In the genomic region with DNA sequence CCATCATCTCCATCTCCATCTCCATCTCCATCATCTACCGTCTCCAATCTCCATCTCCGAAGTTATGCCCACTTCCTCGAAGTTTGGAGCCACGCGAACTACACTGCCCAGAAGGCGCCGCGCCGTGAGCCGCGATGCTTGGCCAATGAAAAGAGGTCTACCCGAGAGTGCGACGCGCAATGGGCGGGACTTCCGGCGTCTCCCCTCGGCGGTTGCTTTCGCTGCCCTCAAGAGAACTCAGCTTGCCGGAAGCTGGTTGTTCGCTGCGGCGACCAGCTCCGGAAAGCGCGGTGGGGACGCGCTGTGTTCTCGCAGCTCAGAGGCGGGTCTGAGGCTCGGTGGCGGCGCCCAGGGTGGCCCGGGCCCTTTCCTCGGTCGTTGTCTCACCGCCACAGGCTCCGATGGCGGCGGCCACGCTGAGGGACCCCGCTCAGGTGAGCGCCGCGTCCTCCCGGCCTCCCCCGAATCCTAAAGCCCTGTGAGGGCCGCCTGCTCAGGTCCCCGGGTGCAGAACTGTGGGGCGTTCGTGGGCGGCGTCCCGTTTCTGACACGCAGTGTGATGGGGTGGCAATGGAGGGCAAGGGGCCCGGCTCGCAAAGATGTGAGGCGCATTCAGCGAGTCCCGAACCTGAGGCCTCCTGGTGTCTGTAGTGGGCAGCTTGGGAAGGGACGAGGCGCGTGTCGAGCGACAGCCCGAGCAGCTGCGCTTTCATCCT, we compare ENCODE assay signal across 8 cellular contexts. TPM values are rescaled to one million over a fixed set of nuclear protein-coding genes. Genes with fewer than 3 reads are reported as not detected.
DNase-seq lines count a peak whose midpoint lies in the region; ATAC-seq and TF ChIP-seq lines count a peak whose summit lies in the region.
"Not testable (repeated sequence)": the region's sequence is repeated elsewhere in the genome, so short reads cannot be mapped to it uniquely, and the experiment has no call there.

A gene (plus strand): TSS at position 259 of the 716 bp plus-strand sequence. CDS start 143 bp downstream, at position 402.

- H3K9ac ChIP-seq in parathyroid adenoma: peak within 1 kb of the TSS; percentile 74

- H2AFZ ChIP-seq in parathyroid adenoma: peak within 1 kb of the TSS; percentile 28

- not testable (repeated sequence) for H3K27me3 ChIP-seq in cardiac muscle cell; parathyroid adenoma (ENCODE audit: control insufficient read depth, insufficient read depth, low read length); thyroid gland

- H3K4me1 ChIP-seq in cardiac muscle cell (ENCODE audit: low read depth); parathyroid adenoma; thyroid gland: not testable (repeated sequence)

- peak within 1 kb of the TSS; percentile 73 for H3K27ac Mint-ChIP-seq in activated naive CD8-positive, alpha-beta T cell treated with anti-CD3 and anti-CD28 coated beads for 36 hours

- H3K4me3 ChIP-seq in cardiac muscle cell: peak within 1 kb of the TSS; percentile 54
- H3K4me3 ChIP-seq in parathyroid adenoma (ENCODE audit: low read depth, low read length): peak within 1 kb of the TSS; percentile 92
- peak within 1 kb of the TSS; percentile 7 to 79 (median 69) for H3K4me3 ChIP-seq in thyroid gland (replicated peaks in 1 of 3)

- 1 to 2% methylated on average over 27 to 38 of the region's 69 CpGs for WGBS in thyroid gland, 2 donors

- H3K27ac ChIP-seq in cardiac muscle cell: peak within 1 kb of the TSS; percentile 78
- peak within 1 kb of the TSS; percentile 74 for H3K27ac ChIP-seq in parathyroid adenoma
- H3K27ac ChIP-seq in thyroid gland: peak within 1 kb of the TSS; percentile 61 to 81 (median 76)

- not testable (repeated sequence) for H3K9me3 ChIP-seq in cardiac muscle cell (ENCODE audit: low read depth); parathyroid adenoma (ENCODE audit: control insufficient read depth, low read length); thyroid gland

- H3K36me3 ChIP-seq in cardiac muscle cell; parathyroid adenoma (ENCODE audit: control insufficient read depth, insufficient read depth, low read length); thyroid gland: not testable (repeated sequence)

- H3K79me2 ChIP-seq in parathyroid adenoma: not testable (repeated sequence)

- ATAC-seq in HG02623 (IDR thresholded peaks at IDR 0.05; ENCODE audit: unreplicated experiment): peak; percentile 92

- H3K4me1 Mint-ChIP-seq in activated naive CD8-positive, alpha-beta T cell treated with anti-CD3 and anti-CD28 coated beads for 36 hours: peaks cover 20% of the 10 kb centered on the region

- not testable (repeated sequence) for H3K27me3 Mint-ChIP-seq in activated naive CD8-positive, alpha-beta T cell treated with anti-CD3 and anti-CD28 coated beads for 36 hours

- H3K4me3 Mint-ChIP-seq in activated naive CD8-positive, alpha-beta T cell treated with anti-CD3 and anti-CD28 coated beads for 36 hours: peak within 1 kb of the TSS; percentile 90

- peaks cover 43% of the 10 kb centered on the region for H3K9me3 Mint-ChIP-seq in activated naive CD8-positive, alpha-beta T cell treated with anti-CD3 and anti-CD28 coated beads for 36 hours

- not testable (repeated sequence) for TF ChIP-seq CTCF in GM10266 (IDR thresholded peaks at IDR 0.05; ENCODE audit: control insufficient read depth, insufficient read depth, low read depth, missing control alignments); cardiac muscle cell (IDR thresholded peaks at IDR 0.05; ENCODE audit: low read depth, low read length); parathyroid adenoma (IDR thresholded peaks at IDR 0.05); thyroid gland (IDR thresholded peaks at IDR 0.05)

- peak within 1 kb of the TSS; percentile 58 for H3K4me2 ChIP-seq in parathyroid adenoma (ENCODE audit: low read length)

- DNase-seq in GM10266 (ENCODE audit: extremely low spot score) (peak; percentile 92), NCI-H1105 (lab: John Stamatoyannopoulos, UW) (peak; percentile 68), SKM-1 treated with dmso at 0.1 percent for 144 hours (lab: John Stamatoyannopoulos, UW; ENCODE audit: unreplicated experiment) (peak; percentile 69), cardiac muscle cell (ENCODE audit: low read depth in 1 of 2, low spot score in 1 of 2) (peak; percentile 97 to 98), thyroid gland (peak; percentile 98)
- DNase-seq in activated naive CD8-positive, alpha-beta T cell treated with anti-CD3 and anti-CD28 coated beads for 36 hours: peak; percentile 95

- intact Hi-C loops in thyroid gland (cut with DNase I): not testable (repeated sequence)

- peak in 1 of 2 donors; percentile 85 for TF ChIP-seq POLR2A in thyroid gland (IDR thresholded peaks at IDR 0.05)

- H3K36me3 Mint-ChIP-seq in activated naive CD8-positive, alpha-beta T cell treated with anti-CD3 and anti-CD28 coated beads for 36 hours: peaks cover 64% of the 10 kb centered on the region

RNA-seq across cellular contexts. Expression of the gene that starts here (rescaled TPM):
- total RNA-seq in activated naive CD8-positive, alpha-beta T cell treated with anti-CD3 and anti-CD28 coated beads for 36 hours: 1 to 10 TPM; 8.5 to 9.1 TPM
- total RNA-seq in cardiac muscle cell (25.4 and 34.2 TPM in 2 replicates), thyroid gland (10 to 100 TPM; 16.1 to 23.8 (median 19.6) TPM)
- polyA plus RNA-seq in cardiac muscle cell: 12.4 and 13.3 TPM in 2 replicates

Comparison
In these comparisons a context has a peak if more than half of its experiments do, and no peak if none do; other contexts are left out.
1. Peak in every context shown above with its lines: DNase-seq, ATAC-seq, H3K4me3 ChIP-seq and H3K27ac ChIP-seq.